In the genomic region with DNA sequence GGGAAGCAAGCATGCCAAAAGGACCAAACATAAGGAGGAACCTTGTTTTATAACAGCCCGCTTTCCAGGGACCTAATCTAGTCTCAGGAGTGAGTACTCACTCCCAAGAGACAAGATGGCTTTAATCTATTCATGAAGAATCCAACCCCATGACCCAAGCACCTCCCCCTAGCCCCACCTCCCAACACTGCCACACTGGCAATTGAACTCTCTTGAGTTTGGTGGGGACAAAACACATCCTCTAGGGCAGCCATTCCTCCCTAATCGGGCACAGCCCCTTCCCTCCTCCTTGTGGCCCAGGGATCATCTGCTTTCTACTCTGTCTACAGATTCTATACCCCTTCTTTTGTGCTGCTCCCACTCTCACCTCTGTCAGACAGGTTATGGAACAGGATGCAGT, we compare ENCODE assay signal across 18 cellular contexts.
DNase-seq lines count a peak whose midpoint lies in the region; ATAC-seq and TF ChIP-seq lines count a peak whose summit lies in the region.
"Had no signal": no experiment of that assay in that cellular context is flagged by ENCODE, and none has a peak within 500 bp of the region (broad histone marks: within the 10 kb centered on the region; RNA-seq: fewer than 3 reads in every experiment).

No MANE protein-coding gene starts in this region.

- H3K27me3 ChIP-seq in GM23338 (ENCODE audit: insufficient read depth) = no peaks in the 10 kb centered on the region
- no peaks in the 10 kb centered on the region for H3K27me3 ChIP-seq in neutrophil
- H3K27me3 ChIP-seq in H7 (ENCODE audit: control insufficient read depth, insufficient read depth, low read length) = no peaks in the 10 kb centered on the region

- H4K20me1 ChIP-seq in GM23338 (replicated peaks; ENCODE audit: insufficient read depth) = no peaks in the 10 kb centered on the region

- H3K36me3 Mint-ChIP-seq in GM23338 (ENCODE audit: low read depth) = peaks cover 7% of the 10 kb centered on the region
- no peaks in the 10 kb centered on the region for H3K36me3 Mint-ChIP-seq in dendritic cell treated with granulocyte-macrophage colony-stimulating factor and Interleukin-4, amounts not matched to agents 40 ng/mL and 50 ng/mL, for 4 days (ENCODE audit: low read depth)
- H3K36me3 Mint-ChIP-seq: CD8-positive, alpha-beta memory T cell had no signal

- H3K4me1 Mint-ChIP-seq in GM23338 = peaks cover 24% of the 10 kb centered on the region
- peaks cover 35% of the 10 kb centered on the region for H3K4me1 Mint-ChIP-seq in dendritic cell treated with granulocyte-macrophage colony-stimulating factor and Interleukin-4, amounts not matched to agents 40 ng/mL and 50 ng/mL, for 4 days (ENCODE audit: low read depth)
- H3K4me1 Mint-ChIP-seq: CD8-positive, alpha-beta memory T cell had no signal

- TF ChIP-seq CTCF in GM23338 (conservative IDR thresholded peaks at IDR 0.05; ENCODE audit: low read depth in 2 of 2) (no peak), NB4 (IDR thresholded peaks at IDR 0.05; ENCODE audit: low read depth, low read length) (no peak), neutrophil (IDR thresholded peaks at IDR 0.05) (no peak)

- H3F3A ChIP-seq in GM23338 (replicated peaks; ENCODE audit: low read depth) = no peaks in the 10 kb centered on the region

- no peaks in the 10 kb centered on the region for H3K9me3 ChIP-seq in neutrophil
- H3K9me3 ChIP-seq: BE2C had no signal

- H3K4me1 ChIP-seq in GM23338 (ENCODE audit: insufficient read depth) = no peaks in the 10 kb centered on the region
- H3K4me1 ChIP-seq in neutrophil (ENCODE audit: control insufficient read depth in 1 of 2, insufficient read depth in 1 of 2, low read depth in 1 of 2, low read length in 1 of 2) = peaks cover 25 to 44% of the 10 kb centered on the region in 2 experiments
- H3K4me1 ChIP-seq: BE2C had no signal

- H3K27ac ChIP-seq in GM23338 (ENCODE audit: low read depth) (no peak overlapping the region), neutrophil (peak overlapping the region; percentile 80)
- H3K27ac ChIP-seq: C4-2B, HL-60 had no signal

- H3K36me3 ChIP-seq in GM23338 (ENCODE audit: insufficient read depth) (no peaks in the 10 kb centered on the region), neutrophil (no peaks in the 10 kb centered on the region), H7 (replicated peaks; ENCODE audit: control insufficient read depth, insufficient read depth, low read length) (no peaks in the 10 kb centered on the region)
- H3K36me3 ChIP-seq: BE2C had no signal

- DNase-seq in GM23338 (ENCODE audit: low spot score) = peak; percentile 31
- peak; percentile 25 for DNase-seq in NB4 (ENCODE audit: low read depth)
- DNase-seq in H7 = no peak
- DNase-seq: BE2C; Caco-2; CD8-positive, alpha-beta memory T cell; DMS53; GF-D8; GOT3 had no signal

- no peak overlapping the region for H3K4me2 ChIP-seq in GM23338
- H3K4me2 ChIP-seq: A549 had no signal

- H3K27ac Mint-ChIP-seq in GM23338 = no peak overlapping the region
- peak overlapping the region; percentile 11 for H3K27ac Mint-ChIP-seq in dendritic cell treated with granulocyte-macrophage colony-stimulating factor and Interleukin-4, amounts not matched to agents 40 ng/mL and 50 ng/mL, for 4 days
- H3K27ac Mint-ChIP-seq: CD8-positive, alpha-beta memory T cell had no signal

- no peaks in the 10 kb centered on the region for H3K9me2 ChIP-seq in GM23338 (ENCODE audit: insufficient read depth)

- peaks cover 8% of the 10 kb centered on the region; the same call in 2 of the 3 replicates for H3K9me3 Mint-ChIP-seq in GM23338
- H3K9me3 Mint-ChIP-seq in dendritic cell treated with granulocyte-macrophage colony-stimulating factor and Interleukin-4, amounts not matched to agents 40 ng/mL and 50 ng/mL, for 4 days = no peaks in the 10 kb centered on the region

- TF ChIP-seq POLR2A in NB4 (IDR thresholded peaks at IDR 0.05; ENCODE audit: extremely low read depth, insufficient read length) = no peak

- peaks cover 3% of the 10 kb centered on the region for H3K27me3 Mint-ChIP-seq in GM23338 (ENCODE audit: insufficient read depth, low read depth, poor library complexity)
- H3K27me3 Mint-ChIP-seq in dendritic cell treated with granulocyte-macrophage colony-stimulating factor and Interleukin-4, amounts not matched to agents 40 ng/mL and 50 ng/mL, for 4 days = no peaks in the 10 kb centered on the region

- H3K79me2 ChIP-seq in GM23338 (replicated peaks; ENCODE audit: insufficient read depth) = no peaks in the 10 kb centered on the region

- no peak overlapping the region for H3K4me3 Mint-ChIP-seq in GM23338
- no peak overlapping the region for H3K4me3 Mint-ChIP-seq in dendritic cell treated with granulocyte-macrophage colony-stimulating factor and Interleukin-4, amounts not matched to agents 40 ng/mL and 50 ng/mL, for 4 days
- H3K4me3 Mint-ChIP-seq: CD8-positive, alpha-beta memory T cell had no signal

- H3K4me3 ChIP-seq in GM23338 (no peak overlapping the region), NB4 (ENCODE audit: low read depth, low read length) (no peak overlapping the region), neutrophil (ENCODE audit: low read depth in 1 of 2, low read length in 1 of 2) (no peak overlapping the region), H7 (ENCODE audit: insufficient read depth, low read depth, low read length) (no peak overlapping the region)
- H3K4me3 ChIP-seq: A549, K562 had no signal

- no peak overlapping the region; the same call in 1 of the 2 replicates for H2AFZ ChIP-seq in GM23338

- intact Hi-C loops in dendritic cell treated with granulocyte-macrophage colony-stimulating factor and Interleukin-4, amounts not matched to agents 40 ng/mL and 50 ng/mL, for 4 days (cut with micrococcal nuclease) = no loop called here

- ATAC-seq in GM23338 (peak; percentile 72), GM21619 (IDR thresholded peaks at IDR 0.05; ENCODE audit: unreplicated experiment) (no peak), HG02852 (IDR thresholded peaks at IDR 0.05; ENCODE audit: unreplicated experiment) (no peak)
- ATAC-seq: A549, HCT116, K562 had no signal

TF ChIP-seq in GM23338, 12 proteins besides CTCF, POLR2A, EP300 and RAD21 (continues in another document):
- no peak for TF ChIP-seq POLR2AphosphoS5 (IDR thresholded peaks at IDR 0.05; ENCODE audit: low read depth)
- no peak for TF ChIP-seq JUNB (IDR thresholded peaks at IDR 0.05; ENCODE audit: unreplicated experiment)
- no peak for TF ChIP-seq NANOG (IDR thresholded peaks at IDR 0.05; ENCODE audit: borderline replicate concordance)
- no peak for TF ChIP-seq STAT1 (IDR thresholded peaks at IDR 0.05; ENCODE audit: unreplicated experiment)
- TF ChIP-seq ZNF114 (CRISPR knock-in tag; IDR thresholded peaks at IDR 0.05) = no peak
- TF ChIP-seq, protein P1, sequence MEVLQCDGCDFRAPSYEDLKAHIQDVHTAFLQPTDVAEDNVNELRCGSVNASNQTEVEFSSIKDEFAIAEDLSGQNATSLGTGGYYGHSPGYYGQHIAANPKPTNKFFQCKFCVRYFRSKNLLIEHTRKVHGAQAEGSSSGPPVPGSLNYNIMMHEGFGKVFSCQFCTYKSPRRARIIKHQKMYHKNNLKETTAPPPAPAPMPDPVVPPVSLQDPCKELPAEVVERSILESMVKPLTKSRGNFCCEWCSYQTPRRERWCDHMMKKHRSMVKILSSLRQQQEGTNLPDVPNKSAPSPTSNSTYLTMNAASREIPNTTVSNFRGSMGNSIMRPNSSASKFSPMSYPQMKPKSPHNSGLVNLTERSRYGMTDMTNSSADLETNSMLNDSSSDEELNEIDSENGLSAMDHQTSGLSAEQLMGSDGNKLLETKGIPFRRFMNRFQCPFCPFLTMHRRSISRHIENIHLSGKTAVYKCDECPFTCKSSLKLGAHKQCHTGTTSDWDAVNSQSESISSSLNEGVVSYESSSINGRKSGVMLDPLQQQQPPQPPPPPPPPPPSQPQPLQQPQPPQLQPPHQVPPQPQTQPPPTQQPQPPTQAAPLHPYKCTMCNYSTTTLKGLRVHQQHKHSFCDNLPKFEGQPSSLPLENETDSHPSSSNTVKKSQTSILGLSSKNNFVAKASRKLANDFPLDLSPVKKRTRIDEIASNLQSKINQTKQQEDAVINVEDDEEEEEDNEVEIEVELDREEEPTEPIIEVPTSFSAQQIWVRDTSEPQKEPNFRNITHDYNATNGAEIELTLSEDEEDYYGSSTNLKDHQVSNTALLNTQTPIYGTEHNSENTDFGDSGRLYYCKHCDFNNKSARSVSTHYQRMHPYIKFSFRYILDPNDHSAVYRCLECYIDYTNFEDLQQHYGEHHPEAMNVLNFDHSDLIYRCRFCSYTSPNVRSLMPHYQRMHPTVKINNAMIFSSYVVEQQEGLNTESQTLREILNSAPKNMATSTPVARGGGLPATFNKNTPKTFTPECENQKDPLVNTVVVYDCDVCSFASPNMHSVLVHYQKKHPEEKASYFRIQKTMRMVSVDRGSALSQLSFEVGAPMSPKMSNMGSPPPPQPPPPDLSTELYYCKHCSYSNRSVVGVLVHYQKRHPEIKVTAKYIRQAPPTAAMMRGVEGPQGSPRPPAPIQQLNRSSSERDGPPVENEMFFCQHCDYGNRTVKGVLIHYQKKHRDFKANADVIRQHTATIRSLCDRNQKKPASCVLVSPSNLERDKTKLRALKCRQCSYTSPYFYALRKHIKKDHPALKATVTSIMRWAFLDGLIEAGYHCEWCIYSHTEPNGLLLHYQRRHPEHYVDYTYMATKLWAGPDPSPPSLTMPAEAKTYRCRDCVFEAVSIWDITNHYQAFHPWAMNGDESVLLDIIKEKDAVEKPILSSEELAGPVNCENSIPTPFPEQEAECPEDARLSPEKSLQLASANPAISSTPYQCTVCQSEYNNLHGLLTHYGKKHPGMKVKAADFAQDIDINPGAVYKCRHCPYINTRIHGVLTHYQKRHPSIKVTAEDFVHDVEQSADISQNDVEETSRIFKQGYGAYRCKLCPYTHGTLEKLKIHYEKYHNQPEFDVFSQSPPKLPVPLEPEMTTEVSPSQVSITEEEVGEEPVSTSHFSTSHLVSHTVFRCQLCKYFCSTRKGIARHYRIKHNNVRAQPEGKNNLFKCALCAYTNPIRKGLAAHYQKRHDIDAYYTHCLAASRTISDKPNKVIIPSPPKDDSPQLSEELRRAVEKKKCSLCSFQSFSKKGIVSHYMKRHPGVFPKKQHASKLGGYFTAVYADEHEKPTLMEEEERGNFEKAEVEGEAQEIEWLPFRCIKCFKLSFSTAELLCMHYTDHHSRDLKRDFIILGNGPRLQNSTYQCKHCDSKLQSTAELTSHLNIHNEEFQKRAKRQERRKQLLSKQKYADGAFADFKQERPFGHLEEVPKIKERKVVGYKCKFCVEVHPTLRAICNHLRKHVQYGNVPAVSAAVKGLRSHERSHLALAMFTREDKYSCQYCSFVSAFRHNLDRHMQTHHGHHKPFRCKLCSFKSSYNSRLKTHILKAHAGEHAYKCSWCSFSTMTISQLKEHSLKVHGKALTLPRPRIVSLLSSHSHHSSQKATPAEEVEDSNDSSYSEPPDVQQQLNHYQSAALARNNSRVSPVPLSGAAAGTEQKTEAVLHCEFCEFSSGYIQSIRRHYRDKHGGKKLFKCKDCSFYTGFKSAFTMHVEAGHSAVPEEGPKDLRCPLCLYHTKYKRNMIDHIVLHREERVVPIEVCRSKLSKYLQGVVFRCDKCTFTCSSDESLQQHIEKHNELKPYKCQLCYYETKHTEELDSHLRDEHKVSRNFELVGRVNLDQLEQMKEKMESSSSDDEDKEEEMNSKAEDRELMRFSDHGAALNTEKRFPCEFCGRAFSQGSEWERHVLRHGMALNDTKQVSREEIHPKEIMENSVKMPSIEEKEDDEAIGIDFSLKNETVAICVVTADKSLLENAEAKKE (CRISPR knock-in tag; IDR thresholded peaks at IDR 0.05) = no peak
